In genomic region chr16:85926370-85926769, GRCh38 we compare ENCODE assay signal across 16 cellular contexts. TPM values are rescaled to one million over a fixed set of nuclear protein-coding genes. Genes with fewer than 3 reads are reported as not detected.
"Had no signal": no experiment of that assay in that cellular context is flagged by ENCODE, and none has a peak within 500 bp of the region (broad histone marks: within the 10 kb centered on the region; RNA-seq: fewer than 3 reads in every experiment).

No MANE protein-coding gene starts in this region.

- ATAC-seq: gastrocnemius medialis, heart left ventricle, left colon, right lobe of liver had no signal

- H3K4me3 ChIP-seq: adrenal gland, gastrocnemius medialis, heart left ventricle, ovary, right lobe of liver, smooth muscle cell had no signal

- H3K36me3 ChIP-seq: adrenal gland, gastrocnemius medialis, ovary had no signal

- H3K4me1 Mint-ChIP-seq: activated CD4-positive, alpha-beta memory T cell treated with anti-CD3 and anti-CD28 coated beads, Interleukin-2, amount 10 ng/mL, durations not matched to agents 7 days and 5 days had no signal

- H3K9me3 Mint-ChIP-seq: activated CD4-positive, alpha-beta memory T cell treated with anti-CD3 and anti-CD28 coated beads, Interleukin-2, amount 10 ng/mL, durations not matched to agents 7 days and 5 days; T-helper 2 cell treated with Interferon-gamma antibody and Interleukin-4, amounts not matched to agents 5 μg/mL and 100 μg/mL, for 36 hours had no signal

- H3K27me3 ChIP-seq: adrenal gland, ovary, right lobe of liver had no signal

- DNase-seq: activated CD4-positive, alpha-beta memory T cell treated with anti-CD3 and anti-CD28 coated beads, Interleukin-2, amount 10 ng/mL, durations not matched to agents 7 days and 5 days; activated CD4-positive, CD25-positive, alpha-beta regulatory T cell treated with anti-CD3 and anti-CD28 coated beads, Interleukin-2, amount 50 U/mL, for 72 hours; activated CD8-positive, alpha-beta memory T cell treated with anti-CD3 and anti-CD28 coated beads, Interleukin-2, amount 50 U/mL, for 4 hours; activated gamma-delta T cell treated with Interleukin-2 at 50 U/mL for 16 hours; adrenal gland; gastrocnemius medialis; left colon; mammary epithelial cell; naive B cell; ovary; SW 1271 had no signal

- H3K27ac ChIP-seq: adrenal gland, gastrocnemius medialis, heart left ventricle, ovary, right lobe of liver had no signal

- H3K4me3 Mint-ChIP-seq: activated CD4-positive, alpha-beta memory T cell treated with anti-CD3 and anti-CD28 coated beads, Interleukin-2, amount 10 ng/mL, durations not matched to agents 7 days and 5 days; T-helper 2 cell treated with Interferon-gamma antibody and Interleukin-4, amounts not matched to agents 5 μg/mL and 100 μg/mL, for 36 hours had no signal

- H3K27me3 Mint-ChIP-seq: naive B cell had no signal

- H3K4me1 ChIP-seq: adrenal gland, gastrocnemius medialis had no signal

- H3K9me3 ChIP-seq: adrenal gland, gastrocnemius medialis, heart left ventricle, ovary, right lobe of liver had no signal

- H3K27ac Mint-ChIP-seq: activated CD4-positive, alpha-beta memory T cell treated with anti-CD3 and anti-CD28 coated beads, Interleukin-2, amount 10 ng/mL, durations not matched to agents 7 days and 5 days; T-helper 2 cell treated with Interferon-gamma antibody and Interleukin-4, amounts not matched to agents 5 μg/mL and 100 μg/mL, for 36 hours had no signal

RNA-seq across cellular contexts. Expression of gene IRF8, which starts 27.4 kb away (rescaled TPM):
- total RNA-seq: mammary epithelial cell, pulmonary artery endothelial cell had no signal
